In the genomic region with DNA sequence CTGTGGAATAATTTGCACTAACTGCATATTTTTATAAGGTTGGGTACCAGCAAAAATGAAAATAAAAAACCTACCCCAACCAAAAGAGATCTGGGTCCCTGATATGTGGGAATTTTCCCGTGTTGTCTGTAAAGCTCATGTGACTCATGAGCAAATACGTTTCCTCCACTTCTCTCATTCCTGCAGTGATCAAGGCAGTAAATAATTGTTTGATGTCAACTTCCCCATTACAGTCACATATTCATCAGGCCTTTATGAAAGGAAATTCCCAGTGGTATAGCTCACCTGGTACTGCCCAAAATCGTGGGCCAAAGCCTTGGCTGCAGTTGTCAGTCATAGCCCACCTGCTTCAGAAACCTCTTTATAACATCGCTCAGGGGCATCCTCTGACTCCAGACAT, we compare ENCODE assay signal across 22 cellular contexts.
"Had no signal": no experiment of that assay in that cellular context is flagged by ENCODE, and none has a peak within 500 bp of the region (broad histone marks: within the 10 kb centered on the region; RNA-seq: fewer than 3 reads in every experiment).

No MANE protein-coding gene starts in this region.

- H3K4me3 Mint-ChIP-seq: naive thymus-derived CD8-positive, alpha-beta T cell; nephron progenitor cell; stimulated activated effector memory CD8-positive, alpha-beta T cell treated with anti-CD3 and anti-CD28 coated beads, Interleukin-12 subunit alpha, Interleukin-12 subunit beta, amount 100 ng/mL, for 72 hours had no signal

- H3K27ac ChIP-seq: coronary artery, esophagus squamous epithelium, left lung, prostate gland, right atrium auricular region, stomach, vagina had no signal

- H3K27ac Mint-ChIP-seq: naive thymus-derived CD8-positive, alpha-beta T cell; nephron progenitor cell; stimulated activated effector memory CD8-positive, alpha-beta T cell treated with anti-CD3 and anti-CD28 coated beads, Interleukin-12 subunit alpha, Interleukin-12 subunit beta, amount 100 ng/mL, for 72 hours had no signal

- H3K27me3 ChIP-seq: esophagus squamous epithelium, left lung, right atrium auricular region, stomach, thyroid gland, vagina had no signal

- H3K4me1 ChIP-seq: esophagus squamous epithelium, left lung, prostate gland, right atrium auricular region, stomach, vagina had no signal

- DNase-seq: dermis blood vessel endothelial cell; effector memory CD4-positive, alpha-beta T cell; erythroblast; esophagus squamous epithelium; left cardiac atrium; left lung; naive thymus-derived CD8-positive, alpha-beta T cell; nephron progenitor cell; nucleus accumbens; stimulated activated CD4-positive, alpha-beta T cell treated with anti-CD3 and anti-CD28 coated beads, Interleukin-12 subunit alpha, Interleukin-12 subunit beta, amount 100 ng/mL, for 4 hours; stimulated activated CD4-positive, alpha-beta T cell treated with anti-CD3 and anti-CD28 coated beads, Interleukin-1b, Interleukin-23, amount 100 ng/mL, for 48 hours; stimulated activated CD4-positive, alpha-beta T cell treated with anti-CD3 and anti-CD28 coated beads, Interleukin-4, amount 100 ng/mL, for 24 hours; stimulated activated naive CD4-positive, alpha-beta T cell treated with Interleukin-2 at 50 U/mL for 16 hours; stomach; trophoblast cell had no signal

- H3K36me3 Mint-ChIP-seq: stimulated activated effector memory CD8-positive, alpha-beta T cell treated with anti-CD3 and anti-CD28 coated beads, Interleukin-12 subunit alpha, Interleukin-12 subunit beta, amount 100 ng/mL, for 72 hours had no signal

- ATAC-seq: left cardiac atrium; left lung; naive thymus-derived CD8-positive, alpha-beta T cell; sciatic nerve; stimulated activated effector memory CD8-positive, alpha-beta T cell treated with anti-CD3 and anti-CD28 coated beads, Interleukin-12 subunit alpha, Interleukin-12 subunit beta, amount 100 ng/mL, for 72 hours had no signal

- H3K4me1 Mint-ChIP-seq: naive thymus-derived CD8-positive, alpha-beta T cell; nephron progenitor cell; stimulated activated effector memory CD8-positive, alpha-beta T cell treated with anti-CD3 and anti-CD28 coated beads, Interleukin-12 subunit alpha, Interleukin-12 subunit beta, amount 100 ng/mL, for 72 hours had no signal
